In the genomic region with DNA sequence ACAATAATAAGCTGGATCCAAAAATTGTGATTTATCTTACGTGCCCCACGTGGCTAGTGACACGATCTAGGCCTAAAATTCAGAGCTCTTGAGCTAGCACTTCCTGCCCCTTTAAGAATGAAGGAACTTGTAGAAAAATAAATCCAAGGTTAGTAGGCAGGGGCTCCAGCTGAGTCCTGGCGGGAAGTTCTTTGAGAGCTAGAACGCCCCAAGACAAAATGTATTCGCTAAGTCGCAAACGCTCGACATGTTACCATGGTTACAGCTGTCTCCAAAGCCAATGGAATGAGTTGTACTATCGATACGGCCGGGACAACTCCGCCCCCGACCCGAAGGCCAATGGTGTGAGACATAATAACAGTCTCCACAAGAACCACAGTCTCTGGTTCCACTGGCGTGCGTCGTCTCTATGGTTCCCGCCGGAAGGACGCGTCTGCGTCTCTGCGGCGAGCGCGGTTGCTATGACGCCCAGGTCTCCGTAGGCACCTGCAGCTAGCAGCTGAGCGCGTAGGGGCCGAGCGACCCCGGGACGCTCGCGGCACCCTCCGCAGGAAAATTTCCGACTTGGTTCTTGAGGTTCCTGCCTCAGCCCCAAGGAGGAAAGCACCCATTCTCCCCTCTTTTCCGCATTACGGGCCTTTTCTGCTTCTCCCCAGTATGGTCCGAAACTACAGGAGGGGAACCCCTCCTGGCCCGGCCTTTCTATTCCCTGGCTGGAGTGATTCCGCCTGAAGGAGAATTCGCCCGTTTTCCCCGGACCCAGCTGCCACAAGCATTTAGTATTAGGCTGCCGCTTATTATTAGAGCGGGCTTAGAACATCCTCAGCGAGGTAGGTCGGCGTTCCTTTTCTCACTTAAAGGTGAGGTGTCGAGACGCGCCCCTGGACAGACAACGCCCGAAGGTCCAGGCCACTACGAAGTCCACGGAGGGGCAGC, we compare ENCODE assay signal across 1 cellular context.
TF ChIP-seq lines count a peak whose summit lies in the region.

A gene (plus strand): TSS at position 459 of the 936 bp plus-strand sequence. CDS start 17,266 bp downstream, outside the sequence.

TF ChIP-seq in GM12878, 131 proteins besides CTCF, POLR2A, EP300 and RAD21 (continued from another document and continues in another):
- TF ChIP-seq, protein P1, sequence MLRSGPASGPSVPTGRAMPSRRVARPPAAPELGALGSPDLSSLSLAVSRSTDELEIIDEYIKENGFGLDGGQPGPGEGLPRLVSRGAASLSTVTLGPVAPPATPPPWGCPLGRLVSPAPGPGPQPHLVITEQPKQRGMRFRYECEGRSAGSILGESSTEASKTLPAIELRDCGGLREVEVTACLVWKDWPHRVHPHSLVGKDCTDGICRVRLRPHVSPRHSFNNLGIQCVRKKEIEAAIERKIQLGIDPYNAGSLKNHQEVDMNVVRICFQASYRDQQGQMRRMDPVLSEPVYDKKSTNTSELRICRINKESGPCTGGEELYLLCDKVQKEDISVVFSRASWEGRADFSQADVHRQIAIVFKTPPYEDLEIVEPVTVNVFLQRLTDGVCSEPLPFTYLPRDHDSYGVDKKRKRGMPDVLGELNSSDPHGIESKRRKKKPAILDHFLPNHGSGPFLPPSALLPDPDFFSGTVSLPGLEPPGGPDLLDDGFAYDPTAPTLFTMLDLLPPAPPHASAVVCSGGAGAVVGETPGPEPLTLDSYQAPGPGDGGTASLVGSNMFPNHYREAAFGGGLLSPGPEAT (IDR thresholded peaks at IDR 0.05; ENCODE audit: low read depth), result peak; percentile 31; the same call in 1 of the 2 replicates
- no peak for TF ChIP-seq NR2C1 (IDR thresholded peaks at IDR 0.05)
- TF ChIP-seq MXI1 (IDR thresholded peaks at IDR 0.05; ENCODE audit: low read depth, low read length), result peak; percentile 92
- no peak for TF ChIP-seq FOS (IDR thresholded peaks at IDR 0.05; ENCODE audit: borderline replicate concordance, extremely low read depth, insufficient read length)
- TF ChIP-seq CHD2 (IDR thresholded peaks at IDR 0.05; ENCODE audit: borderline replicate concordance, low read depth, low read length), result peak; percentile 76
- no peak for TF ChIP-seq RCOR1 (conservative IDR thresholded peaks at IDR 0.05; ENCODE audit: low read depth, low read length)
- no peak for TF ChIP-seq SMC3 (IDR thresholded peaks at IDR 0.05; ENCODE audit: borderline replicate concordance, low read length)
- peak; percentile 91 for TF ChIP-seq RUNX3 (IDR thresholded peaks at IDR 0.05; ENCODE audit: low read length)
- no peak for TF ChIP-seq SIX5 (IDR thresholded peaks at IDR 0.05; ENCODE audit: low read depth, low read length, severe bottlenecking)
- TF ChIP-seq, protein P2, sequence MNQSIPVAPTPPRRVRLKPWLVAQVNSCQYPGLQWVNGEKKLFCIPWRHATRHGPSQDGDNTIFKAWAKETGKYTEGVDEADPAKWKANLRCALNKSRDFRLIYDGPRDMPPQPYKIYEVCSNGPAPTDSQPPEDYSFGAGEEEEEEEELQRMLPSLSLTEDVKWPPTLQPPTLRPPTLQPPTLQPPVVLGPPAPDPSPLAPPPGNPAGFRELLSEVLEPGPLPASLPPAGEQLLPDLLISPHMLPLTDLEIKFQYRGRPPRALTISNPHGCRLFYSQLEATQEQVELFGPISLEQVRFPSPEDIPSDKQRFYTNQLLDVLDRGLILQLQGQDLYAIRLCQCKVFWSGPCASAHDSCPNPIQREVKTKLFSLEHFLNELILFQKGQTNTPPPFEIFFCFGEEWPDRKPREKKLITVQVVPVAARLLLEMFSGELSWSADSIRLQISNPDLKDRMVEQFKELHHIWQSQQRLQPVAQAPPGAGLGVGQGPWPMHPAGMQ (IDR thresholded peaks at IDR 0.05; ENCODE audit: borderline replicate concordance), result no peak
- TF ChIP-seq YY1 (IDR thresholded peaks at IDR 0.05; ENCODE audit: low read depth, low read length), result 0 out of 2 replicates have a peak, but pooled peaks have one; percentile 28
- no peak; the same call in 1 of the 2 replicates for TF ChIP-seq GABPA (IDR thresholded peaks at IDR 0.05; ENCODE audit: low read depth)
- no peak for TF ChIP-seq CHD4 (IDR thresholded peaks at IDR 0.05)
- TF ChIP-seq KAT2A (conservative IDR thresholded peaks at IDR 0.05; ENCODE audit: control insufficient read depth, low read depth, low read length), result no peak
- TF ChIP-seq MYC (IDR thresholded peaks at IDR 0.05; ENCODE audit: insufficient read depth, insufficient read length, insufficient replicate concordance, low read length, severe bottlenecking), result no peak
- TF ChIP-seq PAX8 (IDR thresholded peaks at IDR 0.05), result no peak
- 0 out of 2 replicates have a peak, but pooled peaks have one; percentile 29 for TF ChIP-seq ZBED1 (IDR thresholded peaks at IDR 0.05; ENCODE audit: borderline replicate concordance)
- TF ChIP-seq TARDBP (IDR thresholded peaks at IDR 0.05; ENCODE audit: borderline replicate concordance), result no peak
- TF ChIP-seq, protein P3, sequence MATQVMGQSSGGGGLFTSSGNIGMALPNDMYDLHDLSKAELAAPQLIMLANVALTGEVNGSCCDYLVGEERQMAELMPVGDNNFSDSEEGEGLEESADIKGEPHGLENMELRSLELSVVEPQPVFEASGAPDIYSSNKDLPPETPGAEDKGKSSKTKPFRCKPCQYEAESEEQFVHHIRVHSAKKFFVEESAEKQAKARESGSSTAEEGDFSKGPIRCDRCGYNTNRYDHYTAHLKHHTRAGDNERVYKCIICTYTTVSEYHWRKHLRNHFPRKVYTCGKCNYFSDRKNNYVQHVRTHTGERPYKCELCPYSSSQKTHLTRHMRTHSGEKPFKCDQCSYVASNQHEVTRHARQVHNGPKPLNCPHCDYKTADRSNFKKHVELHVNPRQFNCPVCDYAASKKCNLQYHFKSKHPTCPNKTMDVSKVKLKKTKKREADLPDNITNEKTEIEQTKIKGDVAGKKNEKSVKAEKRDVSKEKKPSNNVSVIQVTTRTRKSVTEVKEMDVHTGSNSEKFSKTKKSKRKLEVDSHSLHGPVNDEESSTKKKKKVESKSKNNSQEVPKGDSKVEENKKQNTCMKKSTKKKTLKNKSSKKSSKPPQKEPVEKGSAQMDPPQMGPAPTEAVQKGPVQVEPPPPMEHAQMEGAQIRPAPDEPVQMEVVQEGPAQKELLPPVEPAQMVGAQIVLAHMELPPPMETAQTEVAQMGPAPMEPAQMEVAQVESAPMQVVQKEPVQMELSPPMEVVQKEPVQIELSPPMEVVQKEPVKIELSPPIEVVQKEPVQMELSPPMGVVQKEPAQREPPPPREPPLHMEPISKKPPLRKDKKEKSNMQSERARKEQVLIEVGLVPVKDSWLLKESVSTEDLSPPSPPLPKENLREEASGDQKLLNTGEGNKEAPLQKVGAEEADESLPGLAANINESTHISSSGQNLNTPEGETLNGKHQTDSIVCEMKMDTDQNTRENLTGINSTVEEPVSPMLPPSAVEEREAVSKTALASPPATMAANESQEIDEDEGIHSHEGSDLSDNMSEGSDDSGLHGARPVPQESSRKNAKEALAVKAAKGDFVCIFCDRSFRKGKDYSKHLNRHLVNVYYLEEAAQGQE (IDR thresholded peaks at IDR 0.05; ENCODE audit: low read depth, low read length), result no peak
- TF ChIP-seq SMAD1 (IDR thresholded peaks at IDR 0.05; ENCODE audit: low read depth, partially characterized antibody), result no peak
- TF ChIP-seq, protein P4, sequence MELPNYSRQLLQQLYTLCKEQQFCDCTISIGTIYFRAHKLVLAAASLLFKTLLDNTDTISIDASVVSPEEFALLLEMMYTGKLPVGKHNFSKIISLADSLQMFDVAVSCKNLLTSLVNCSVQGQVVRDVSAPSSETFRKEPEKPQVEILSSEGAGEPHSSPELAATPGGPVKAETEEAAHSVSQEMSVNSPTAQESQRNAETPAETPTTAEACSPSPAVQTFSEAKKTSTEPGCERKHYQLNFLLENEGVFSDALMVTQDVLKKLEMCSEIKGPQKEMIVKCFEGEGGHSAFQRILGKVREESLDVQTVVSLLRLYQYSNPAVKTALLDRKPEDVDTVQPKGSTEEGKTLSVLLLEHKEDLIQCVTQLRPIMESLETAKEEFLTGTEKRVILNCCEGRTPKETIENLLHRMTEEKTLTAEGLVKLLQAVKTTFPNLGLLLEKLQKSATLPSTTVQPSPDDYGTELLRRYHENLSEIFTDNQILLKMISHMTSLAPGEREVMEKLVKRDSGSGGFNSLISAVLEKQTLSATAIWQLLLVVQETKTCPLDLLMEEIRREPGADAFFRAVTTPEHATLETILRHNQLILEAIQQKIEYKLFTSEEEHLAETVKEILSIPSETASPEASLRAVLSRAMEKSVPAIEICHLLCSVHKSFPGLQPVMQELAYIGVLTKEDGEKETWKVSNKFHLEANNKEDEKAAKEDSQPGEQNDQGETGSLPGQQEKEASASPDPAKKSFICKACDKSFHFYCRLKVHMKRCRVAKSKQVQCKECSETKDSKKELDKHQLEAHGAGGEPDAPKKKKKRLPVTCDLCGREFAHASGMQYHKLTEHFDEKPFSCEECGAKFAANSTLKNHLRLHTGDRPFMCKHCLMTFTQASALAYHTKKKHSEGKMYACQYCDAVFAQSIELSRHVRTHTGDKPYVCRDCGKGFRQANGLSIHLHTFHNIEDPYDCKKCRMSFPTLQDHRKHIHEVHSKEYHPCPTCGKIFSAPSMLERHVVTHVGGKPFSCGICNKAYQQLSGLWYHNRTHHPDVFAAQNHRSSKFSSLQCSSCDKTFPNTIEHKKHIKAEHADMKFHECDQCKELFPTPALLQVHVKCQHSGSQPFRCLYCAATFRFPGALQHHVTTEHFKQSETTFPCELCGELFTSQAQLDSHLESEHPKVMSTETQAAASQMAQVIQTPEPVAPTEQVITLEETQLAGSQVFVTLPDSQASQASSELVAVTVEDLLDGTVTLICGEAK (IDR thresholded peaks at IDR 0.05; ENCODE audit: borderline replicate concordance), result peak; percentile 78; the same call in 1 of the 2 replicates
- no peak for TF ChIP-seq NFIC (IDR thresholded peaks at IDR 0.05; ENCODE audit: low read depth, low read length)
- TF ChIP-seq, protein P5, sequence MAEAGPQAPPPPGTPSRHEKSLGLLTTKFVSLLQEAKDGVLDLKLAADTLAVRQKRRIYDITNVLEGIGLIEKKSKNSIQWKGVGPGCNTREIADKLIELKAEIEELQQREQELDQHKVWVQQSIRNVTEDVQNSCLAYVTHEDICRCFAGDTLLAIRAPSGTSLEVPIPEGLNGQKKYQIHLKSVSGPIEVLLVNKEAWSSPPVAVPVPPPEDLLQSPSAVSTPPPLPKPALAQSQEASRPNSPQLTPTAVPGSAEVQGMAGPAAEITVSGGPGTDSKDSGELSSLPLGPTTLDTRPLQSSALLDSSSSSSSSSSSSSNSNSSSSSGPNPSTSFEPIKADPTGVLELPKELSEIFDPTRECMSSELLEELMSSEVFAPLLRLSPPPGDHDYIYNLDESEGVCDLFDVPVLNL (IDR thresholded peaks at IDR 0.05; ENCODE audit: low read depth, low read length), result peak; percentile 64
- TF ChIP-seq SPI1 (IDR thresholded peaks at IDR 0.05; ENCODE audit: borderline replicate concordance, insufficient read depth, low read depth, low read length), result no peak
- peak; percentile 52 for TF ChIP-seq HCFC1 (IDR thresholded peaks at IDR 0.05; ENCODE audit: low read length)
- TF ChIP-seq, protein P6, sequence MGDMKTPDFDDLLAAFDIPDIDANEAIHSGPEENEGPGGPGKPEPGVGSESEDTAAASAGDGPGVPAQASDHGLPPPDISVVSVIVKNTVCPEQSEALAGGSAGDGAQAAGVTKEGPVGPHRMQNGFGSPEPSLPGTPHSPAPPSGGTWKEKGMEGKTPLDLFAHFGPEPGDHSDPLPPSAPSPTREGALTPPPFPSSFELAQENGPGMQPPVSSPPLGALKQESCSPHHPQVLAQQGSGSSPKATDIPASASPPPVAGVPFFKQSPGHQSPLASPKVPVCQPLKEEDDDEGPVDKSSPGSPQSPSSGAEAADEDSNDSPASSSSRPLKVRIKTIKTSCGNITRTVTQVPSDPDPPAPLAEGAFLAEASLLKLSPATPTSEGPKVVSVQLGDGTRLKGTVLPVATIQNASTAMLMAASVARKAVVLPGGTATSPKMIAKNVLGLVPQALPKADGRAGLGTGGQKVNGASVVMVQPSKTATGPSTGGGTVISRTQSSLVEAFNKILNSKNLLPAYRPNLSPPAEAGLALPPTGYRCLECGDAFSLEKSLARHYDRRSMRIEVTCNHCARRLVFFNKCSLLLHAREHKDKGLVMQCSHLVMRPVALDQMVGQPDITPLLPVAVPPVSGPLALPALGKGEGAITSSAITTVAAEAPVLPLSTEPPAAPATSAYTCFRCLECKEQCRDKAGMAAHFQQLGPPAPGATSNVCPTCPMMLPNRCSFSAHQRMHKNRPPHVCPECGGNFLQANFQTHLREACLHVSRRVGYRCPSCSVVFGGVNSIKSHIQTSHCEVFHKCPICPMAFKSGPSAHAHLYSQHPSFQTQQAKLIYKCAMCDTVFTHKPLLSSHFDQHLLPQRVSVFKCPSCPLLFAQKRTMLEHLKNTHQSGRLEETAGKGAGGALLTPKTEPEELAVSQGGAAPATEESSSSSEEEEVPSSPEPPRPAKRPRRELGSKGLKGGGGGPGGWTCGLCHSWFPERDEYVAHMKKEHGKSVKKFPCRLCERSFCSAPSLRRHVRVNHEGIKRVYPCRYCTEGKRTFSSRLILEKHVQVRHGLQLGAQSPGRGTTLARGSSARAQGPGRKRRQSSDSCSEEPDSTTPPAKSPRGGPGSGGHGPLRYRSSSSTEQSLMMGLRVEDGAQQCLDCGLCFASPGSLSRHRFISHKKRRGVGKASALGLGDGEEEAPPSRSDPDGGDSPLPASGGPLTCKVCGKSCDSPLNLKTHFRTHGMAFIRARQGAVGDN (IDR thresholded peaks at IDR 0.05), result no peak
- peak; percentile 89 for TF ChIP-seq SP1 (IDR thresholded peaks at IDR 0.05; ENCODE audit: low read depth, low read length)
- TF ChIP-seq ZNF274 (IDR thresholded peaks at IDR 0.05; ENCODE audit: insufficient read depth, insufficient read length), result no peak
- TF ChIP-seq, protein P7, sequence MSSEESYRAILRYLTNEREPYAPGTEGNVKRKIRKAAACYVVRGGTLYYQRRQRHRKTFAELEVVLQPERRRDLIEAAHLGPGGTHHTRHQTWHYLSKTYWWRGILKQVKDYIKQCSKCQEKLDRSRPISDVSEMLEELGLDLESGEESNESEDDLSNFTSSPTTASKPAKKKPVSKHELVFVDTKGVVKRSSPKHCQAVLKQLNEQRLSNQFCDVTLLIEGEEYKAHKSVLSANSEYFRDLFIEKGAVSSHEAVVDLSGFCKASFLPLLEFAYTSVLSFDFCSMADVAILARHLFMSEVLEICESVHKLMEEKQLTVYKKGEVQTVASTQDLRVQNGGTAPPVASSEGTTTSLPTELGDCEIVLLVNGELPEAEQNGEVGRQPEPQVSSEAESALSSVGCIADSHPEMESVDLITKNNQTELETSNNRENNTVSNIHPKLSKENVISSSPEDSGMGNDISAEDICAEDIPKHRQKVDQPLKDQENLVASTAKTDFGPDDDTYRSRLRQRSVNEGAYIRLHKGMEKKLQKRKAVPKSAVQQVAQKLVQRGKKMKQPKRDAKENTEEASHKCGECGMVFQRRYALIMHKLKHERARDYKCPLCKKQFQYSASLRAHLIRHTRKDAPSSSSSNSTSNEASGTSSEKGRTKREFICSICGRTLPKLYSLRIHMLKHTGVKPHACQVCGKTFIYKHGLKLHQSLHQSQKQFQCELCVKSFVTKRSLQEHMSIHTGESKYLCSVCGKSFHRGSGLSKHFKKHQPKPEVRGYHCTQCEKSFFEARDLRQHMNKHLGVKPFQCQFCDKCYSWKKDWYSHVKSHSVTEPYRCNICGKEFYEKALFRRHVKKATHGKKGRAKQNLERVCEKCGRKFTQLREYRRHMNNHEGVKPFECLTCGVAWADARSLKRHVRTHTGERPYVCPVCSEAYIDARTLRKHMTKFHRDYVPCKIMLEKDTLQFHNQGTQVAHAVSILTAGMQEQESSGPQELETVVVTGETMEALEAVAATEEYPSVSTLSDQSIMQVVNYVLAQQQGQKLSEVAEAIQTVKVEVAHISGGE (CRISPR knock-in tag; IDR thresholded peaks at IDR 0.05), result no peak
- TF ChIP-seq BCL11A (IDR thresholded peaks at IDR 0.05; ENCODE audit: low read depth, low read length), result no peak
